Comparison of ENCODE assay signal across 16 cellular contexts in genomic region chr2:127079358-127079920, GRCh38. TPM values are rescaled to one million over a fixed set of nuclear protein-coding genes. Genes with fewer than 3 reads are reported as not detected.
A peak's percentile ranks its signal among the peaks of the same experiment; 100 is the strongest.
DNase-seq lines count a peak whose midpoint lies in the region; ATAC-seq, FAIRE-seq and TF ChIP-seq lines count a peak whose summit lies in the region.
"Had no signal": no experiment of that assay in that cellular context is flagged by ENCODE, and none has a peak within 500 bp of the region (broad histone marks: within the 10 kb centered on the region; RNA-seq: fewer than 3 reads in every experiment).

No MANE protein-coding gene starts in this region.

- no peaks in the 10 kb centered on the region for H3K27me3 ChIP-seq in CD4-positive, alpha-beta T cell (ENCODE audit: control insufficient read depth, insufficient read depth, low read length)
- no peaks in the 10 kb centered on the region for H3K27me3 ChIP-seq in psoas muscle (ENCODE audit: insufficient read depth in 3 of 3, low read length in 2 of 3)
- H3K27me3 ChIP-seq in prostate gland (replicated peaks; ENCODE audit: insufficient read depth): no peaks in the 10 kb centered on the region
- no peaks in the 10 kb centered on the region for H3K27me3 ChIP-seq in right cardiac atrium (ENCODE audit: control insufficient read depth, insufficient read depth)
- H3K27me3 ChIP-seq: colonic mucosa, upper lobe of right lung had no signal

- peak overlapping the region; percentile 99 for H3K27ac Mint-ChIP-seq in CD4-positive, alpha-beta T cell
- H3K27ac Mint-ChIP-seq in T-cell: peak overlapping the region; percentile 98 to 99
- peak overlapping the region; percentile 98 for H3K27ac Mint-ChIP-seq in central memory CD8-positive, alpha-beta T cell (ENCODE audit: low read depth)
- H3K27ac Mint-ChIP-seq: HFFc6 had no signal

- POLR2A ChIA-PET in CD4-positive, alpha-beta T cell (lab: Charles Lee): interaction anchor here (0.9 to 1.9 kb wide), 2 partner anchors 8 to 68 kb away, joined by 3 to 9 read pairs; no protein-coding TSS in a partner anchor
- POLR2A ChIA-PET in T-cell (lab: Charles Lee): no interaction called here

- H3K4me1 Mint-ChIP-seq in CD4-positive, alpha-beta T cell (ENCODE audit: low read depth): peaks cover 80% of the 10 kb centered on the region
- H3K4me1 Mint-ChIP-seq in T-cell: peaks cover 77 to 87% (median 86%) of the 10 kb centered on the region in 3 donors
- peaks cover 85% of the 10 kb centered on the region for H3K4me1 Mint-ChIP-seq in central memory CD8-positive, alpha-beta T cell

- intact Hi-C loops in CD4-positive, alpha-beta T cell (cut with DNase I, micrococcal nuclease): loop anchor here in 1 of 2 experiments (10.0 kb wide), 1 partner anchor 315 kb away; no protein-coding TSS in a partner anchor
- intact Hi-C loops in psoas muscle (cut with DNase I) (no loop called here), prostate gland (cut with DNase I) (no loop called here), right cardiac atrium (cut with DNase I) (no loop called here)

- H3K36me3 ChIP-seq in psoas muscle (ENCODE audit: insufficient read depth in 1 of 2, low read depth in 1 of 2): no peaks in the 10 kb centered on the region
- no peaks in the 10 kb centered on the region for H3K36me3 ChIP-seq in prostate gland
- H3K36me3 ChIP-seq: colonic mucosa, upper lobe of right lung had no signal

- H3K36me3 Mint-ChIP-seq in CD4-positive, alpha-beta T cell (ENCODE audit: low read depth): peaks cover 29% of the 10 kb centered on the region
- peaks cover 8% of the 10 kb centered on the region for H3K36me3 Mint-ChIP-seq in T-cell
- peaks cover 28% of the 10 kb centered on the region for H3K36me3 Mint-ChIP-seq in central memory CD8-positive, alpha-beta T cell (ENCODE audit: insufficient read depth)

- DNase-seq in CD4-positive, alpha-beta T cell: no peak
- DNase-seq in T-cell (no peak), psoas muscle (peak in 1 of 2 donors; percentile 63), prostate gland (ENCODE audit: low spot score) (no peak), right cardiac atrium (no peak), NCI-H2171 treated with DMSO at 0.1 percent for 48 hours (lab: John Stamatoyannopoulos, UW) (no peak), GM12892 (ENCODE audit: insufficient read length) (no peak)
- DNase-seq in central memory CD8-positive, alpha-beta T cell (ENCODE audit: low spot score in 2 of 2): no peak
- DNase-seq: activated effector memory CD4-positive, alpha-beta T cell treated with Interleukin-2 at 50 U/mL for 16 hours; Calu3; colonic mucosa; foreskin fibroblast; HFFc6; kidney glomerular epithelial cell; posterior cingulate gyrus; upper lobe of right lung had no signal

- H3K9me3 ChIP-seq in CD4-positive, alpha-beta T cell (ENCODE audit: control insufficient read depth, low read length): no peaks in the 10 kb centered on the region
- H3K9me3 ChIP-seq in psoas muscle: no peaks in the 10 kb centered on the region
- H3K9me3 ChIP-seq in prostate gland: no peaks in the 10 kb centered on the region
- H3K9me3 ChIP-seq in right cardiac atrium (ENCODE audit: control insufficient read depth, low read length): no peaks in the 10 kb centered on the region
- H3K9me3 ChIP-seq: colonic mucosa, upper lobe of right lung had no signal

- H3K4me3 Mint-ChIP-seq in CD4-positive, alpha-beta T cell: peak overlapping the region; percentile 95
- H3K4me3 Mint-ChIP-seq in T-cell: peak overlapping the region; percentile 85 to 92 (median 86)
- H3K4me3 Mint-ChIP-seq in central memory CD8-positive, alpha-beta T cell: peak overlapping the region; percentile 91
- H3K4me3 Mint-ChIP-seq: HFFc6 had no signal

- ATAC-seq in CD4-positive, alpha-beta T cell (ENCODE audit: poor library complexity): no peak
- ATAC-seq in T-cell (replicated peaks in 1 of 4): no peak
- ATAC-seq in central memory CD8-positive, alpha-beta T cell (replicated peaks; ENCODE audit: extremely low read depth, poor library complexity, severe bottlenecking): no peak
- ATAC-seq in psoas muscle: no peak
- no peak for ATAC-seq in right cardiac atrium
- ATAC-seq: upper lobe of right lung had no signal

- H3K4me3 ChIP-seq in psoas muscle (no peak overlapping the region), prostate gland (no peak overlapping the region), right cardiac atrium (ENCODE audit: low read length) (no peak overlapping the region)
- H3K4me3 ChIP-seq: colonic mucosa, upper lobe of right lung had no signal

- WGBS in psoas muscle, 3 donors: 51 to 69% (median 58%) methylated on average over 6 of the region's 6 CpGs
- 89% methylated on average over 6 of the region's 6 CpGs for WGBS in prostate gland
- 85% methylated on average over 6 of the region's 6 CpGs for WGBS in right cardiac atrium

- TF ChIP-seq CTCF in CD4-positive, alpha-beta T cell (IDR thresholded peaks at IDR 0.05): no peak
- no peak for TF ChIP-seq CTCF in psoas muscle (IDR thresholded peaks at IDR 0.05)
- TF ChIP-seq CTCF in prostate gland (IDR thresholded peaks at IDR 0.05): no peak

- CTCF ChIA-PET in CD4-positive, alpha-beta T cell (lab: Charles Lee): interaction anchor here (1.8 kb wide), 1 partner anchor 12 kb away, joined by 6 read pairs; no protein-coding TSS in a partner anchor
- CTCF ChIA-PET in T-cell (lab: Charles Lee): interaction anchor here (1.1 to 1.7 kb wide), 4 partner anchors 8 to 12 kb away, joined by 3 to 7 read pairs (median 4); no protein-coding TSS in a partner anchor

- peak overlapping the region; percentile 83 for H3K27ac ChIP-seq in CD4-positive, alpha-beta T cell (ENCODE audit: low read depth, low read length)
- H3K27ac ChIP-seq in psoas muscle (peak overlapping the region; percentile 98), prostate gland (no peak overlapping the region), right cardiac atrium (ENCODE audit: low read length) (no peak overlapping the region)
- H3K27ac ChIP-seq: colonic mucosa had no signal

- H3K4me1 ChIP-seq in psoas muscle (peaks cover 93% of the 10 kb centered on the region), prostate gland (replicated peaks) (peaks cover 18% of the 10 kb centered on the region), right cardiac atrium (ENCODE audit: control insufficient read depth, insufficient read depth, low read length) (no peaks in the 10 kb centered on the region)

- no peaks in the 10 kb centered on the region for H3K9me3 Mint-ChIP-seq in CD4-positive, alpha-beta T cell
- no peaks in the 10 kb centered on the region for H3K9me3 Mint-ChIP-seq in T-cell
- H3K9me3 Mint-ChIP-seq in central memory CD8-positive, alpha-beta T cell: no peaks in the 10 kb centered on the region
- H3K9me3 Mint-ChIP-seq: HFFc6 had no signal

- no peaks in the 10 kb centered on the region for H3K27me3 Mint-ChIP-seq in CD4-positive, alpha-beta T cell
- H3K27me3 Mint-ChIP-seq in T-cell: no peaks in the 10 kb centered on the region
- H3K27me3 Mint-ChIP-seq in central memory CD8-positive, alpha-beta T cell: no peaks in the 10 kb centered on the region

- TF ChIP-seq POLR2A in prostate gland (IDR thresholded peaks at IDR 0.05) (no peak), GM12892 (IDR thresholded peaks at IDR 0.05; ENCODE audit: low read depth, low read length) (no peak)

- FAIRE-seq in GM12892 (lab: Jason Lieb, UNC): no peak

RNA-seq across cellular contexts. Expression of gene BIN1, which starts 27.5 kb away (rescaled TPM):
- total RNA-seq in CD4-positive, alpha-beta T cell: 100 to 1,000 TPM in 1 of 2 experiments, 10 to 100 TPM in 1; 98.8 to 104 TPM
- total RNA-seq in T-cell (100 to 1,000 TPM; 144 to 172 (median 151) TPM), psoas muscle (1,000 to 10,000 TPM; 1,036 to 1,643 (median 1,260) TPM), prostate gland (10 to 100 TPM; 65.6 to 70.1 TPM), right cardiac atrium (10 to 100 TPM in 3 of 4 donors, 1 to 10 TPM in 1; 6.6 to 12.0 (median 10.4) TPM)
- polyA plus RNA-seq in psoas muscle (1,000 to 10,000 TPM in 2 of 3 donors, 100 to 1,000 TPM in 1; 615 to 1,667 (median 1,547) TPM), right cardiac atrium (5.9 TPM)
- 7.0 TPM for polyA plus RNA-seq in GM12892 (2012; ENCODE audit: missing spikeins)

Comparison
In these comparisons a context has a peak if more than half of its experiments do, and no peak if none do; other contexts are left out.
1. H3K27ac ChIP-seq: peak in CD4-positive, alpha-beta T cell (single experiment) and psoas muscle (single experiment); none in prostate gland (0 of 2) and right cardiac atrium (single experiment).
2. RNA of gene BIN1, which starts 27.5 kb away (total RNA-seq): 1,036 to 1,643 TPM in psoas muscle; 144 to 172 TPM in T-cell, 98.8 to 104 TPM in CD4-positive, alpha-beta T cell, 65.6 to 70.1 TPM in prostate gland and 6.6 to 12.0 TPM in right cardiac atrium; every median in the first group is over 4 times any median in the second.
3. Peak in every context shown above with its lines, with median percentiles within 50 percentile points of each other: H3K27ac Mint-ChIP-seq and H3K4me3 Mint-ChIP-seq.